ENCODE assay signal across 20 cellular contexts in the genomic region with DNA sequence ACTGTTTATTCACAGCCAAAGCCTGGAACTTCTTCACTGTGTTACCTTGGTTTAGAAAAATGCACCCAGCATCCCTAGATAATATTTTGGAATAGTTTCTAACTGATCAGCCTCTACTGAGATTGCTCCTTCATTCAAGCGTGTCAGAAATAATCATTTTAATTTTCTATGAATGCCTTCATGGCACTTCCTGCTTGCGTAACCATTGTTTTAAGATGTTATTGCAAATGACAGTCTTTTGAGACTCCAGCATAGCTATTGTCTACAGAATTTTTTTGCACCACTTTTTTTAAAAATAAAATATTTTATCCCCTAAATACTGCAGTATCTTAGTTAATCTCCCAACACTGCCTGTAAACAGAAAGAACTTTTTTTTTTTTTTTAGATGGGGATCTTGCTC.
"Had no signal": no experiment of that assay in that cellular context is flagged by ENCODE, and none has a peak within 500 bp of the region (broad histone marks: within the 10 kb centered on the region; RNA-seq: fewer than 3 reads in every experiment).

No MANE protein-coding gene starts in this region.

- ATAC-seq: foreskin keratinocyte; gastroesophageal sphincter; heart left ventricle; left ventricle myocardium superior; lower lobe of right lung; naive thymus-derived CD8-positive, alpha-beta T cell; sciatic nerve; stimulated activated naive CD8-positive, alpha-beta T cell treated with anti-CD3 and anti-CD28 coated beads, Interleukin-15, amount 100 ng/mL, for 72 hours; upper lobe of right lung had no signal

- DNase-seq: effector memory CD4-positive, alpha-beta T cell; foreskin keratinocyte; heart left ventricle; kidney; left ventricle myocardium superior; lower lobe of right lung; naive thymus-derived CD8-positive, alpha-beta T cell; nephron progenitor cell; nucleus accumbens; stimulated activated CD4-positive, alpha-beta T cell treated with anti-CD3 and anti-CD28 coated beads, Interleukin-12 subunit alpha, Interleukin-12 subunit beta, amount 100 ng/mL, for 4 hours; stimulated activated CD4-positive, alpha-beta T cell treated with anti-CD3 and anti-CD28 coated beads, Interleukin-1b, Interleukin-23, amount 100 ng/mL, for 48 hours; stimulated activated CD4-positive, alpha-beta T cell treated with anti-CD3 and anti-CD28 coated beads, Interleukin-4, amount 100 ng/mL, for 1 hour; stimulated activated CD8-positive, alpha-beta memory T cell treated with anti-CD3 and anti-CD28 coated beads, Interleukin-4, amount 100 ng/mL, for 48 hours; stimulated activated naive CD4-positive, alpha-beta T cell; stimulated activated naive CD8-positive, alpha-beta T cell treated with anti-CD3 and anti-CD28 coated beads, Interleukin-15, amount 100 ng/mL, for 72 hours; transverse colon; upper lobe of right lung; uterus had no signal
